Comparison of ENCODE assay signal across 9 cellular contexts in genomic region chr17:81427446-81428120, GRCh38. TPM values are rescaled to one million over a fixed set of nuclear protein-coding genes. Genes with fewer than 3 reads are reported as not detected.
DNase-seq lines count a peak whose midpoint lies in the region; ATAC-seq and TF ChIP-seq lines count a peak whose summit lies in the region.
"Had no signal": no experiment of that assay in that cellular context is flagged by ENCODE, and none has a peak within 500 bp of the region (broad histone marks: within the 10 kb centered on the region; RNA-seq: fewer than 3 reads in every experiment).

No MANE protein-coding gene starts in this region.

- intact Hi-C loops in left cardiac atrium (cut with DNase I) = no loop called here

- no peak for TF ChIP-seq CTCF in HFFc6 (IDR thresholded peaks at IDR 0.05)

- H3K4me1 Mint-ChIP-seq in stimulated activated naive B cell treated with anti-CD40 and anti-IgM and Interleukin-4, amounts not matched to agents 10 μg/mL and 1 μg/mL and 100 μg/mL, for 72 hours = peaks cover 7 to 17% of the 10 kb centered on the region in 2 donors
- no peaks in the 10 kb centered on the region for H3K4me1 Mint-ChIP-seq in HFFc6 (ENCODE audit: low read depth)

- H3K36me3 Mint-ChIP-seq in stimulated activated naive B cell treated with anti-CD40 and anti-IgM and Interleukin-4, amounts not matched to agents 10 μg/mL and 1 μg/mL and 100 μg/mL, for 72 hours = no peaks in the 10 kb centered on the region
- H3K36me3 Mint-ChIP-seq in HFFc6 (ENCODE audit: low read depth) = no peaks in the 10 kb centered on the region

- peaks cover 25 to 35% of the 10 kb centered on the region in 2 donors for H3K27me3 Mint-ChIP-seq in stimulated activated naive B cell treated with anti-CD40 and anti-IgM and Interleukin-4, amounts not matched to agents 10 μg/mL and 1 μg/mL and 100 μg/mL, for 72 hours
- H3K27me3 Mint-ChIP-seq in HFFc6 (ENCODE audit: insufficient read depth) = no peaks in the 10 kb centered on the region

- peak; percentile 21 to 51 for ATAC-seq in left cardiac atrium
- ATAC-seq in stimulated activated naive B cell treated with anti-CD40 and anti-IgM and Interleukin-4, amounts not matched to agents 10 μg/mL and 1 μg/mL and 100 μg/mL, for 72 hours (replicated peaks) = peak in 1 of 2 donors; percentile 10
- ATAC-seq in HG03469 (IDR thresholded peaks at IDR 0.05; ENCODE audit: unreplicated experiment) = no peak

- peak; percentile 48 for DNase-seq in HT-29 (ENCODE audit: low spot score)
- DNase-seq in NCI-H446 (lab: John Stamatoyannopoulos, UW) = peak; percentile 84 to 88
- DNase-seq in left cardiac atrium = peak; percentile 63
- no peak for DNase-seq in stimulated activated naive B cell treated with anti-CD40 and anti-IgM and Interleukin-4, amounts not matched to agents 10 μg/mL and 1 μg/mL and 100 μg/mL, for 72 hours
- DNase-seq in HFFc6 = no peak
- no peak for DNase-seq in NCI-H146 treated with DMSO at 0.1 percent for 48 hours (lab: John Stamatoyannopoulos, UW; ENCODE audit: unreplicated experiment)
- DNase-seq: NCI-H1048, WERI-Rb-1 had no signal

- H3K4me3 Mint-ChIP-seq in stimulated activated naive B cell treated with anti-CD40 and anti-IgM and Interleukin-4, amounts not matched to agents 10 μg/mL and 1 μg/mL and 100 μg/mL, for 72 hours = peak overlapping the region in 1 of 2 donors; percentile 25
- no peak overlapping the region for H3K4me3 Mint-ChIP-seq in HFFc6

- peak overlapping the region; percentile 3 for H3K27ac Mint-ChIP-seq in stimulated activated naive B cell treated with anti-CD40 and anti-IgM and Interleukin-4, amounts not matched to agents 10 μg/mL and 1 μg/mL and 100 μg/mL, for 72 hours
- no peak overlapping the region for H3K27ac Mint-ChIP-seq in HFFc6

- H3K9me3 Mint-ChIP-seq in stimulated activated naive B cell treated with anti-CD40 and anti-IgM and Interleukin-4, amounts not matched to agents 10 μg/mL and 1 μg/mL and 100 μg/mL, for 72 hours = no peaks in the 10 kb centered on the region
- no peaks in the 10 kb centered on the region for H3K9me3 Mint-ChIP-seq in HFFc6

RNA-seq across cellular contexts. Expression of gene BAHCC1, which starts 32.3 kb away (rescaled TPM):
- 10.4 and 11.6 TPM in 2 replicates for total RNA-seq in HT-29 (2014; rRNA removed; shearing (Covaris generic))
- total RNA-seq in left cardiac atrium = 1 to 10 TPM; 8.3 to 9.9 TPM
- 1 to 10 TPM; 7.3 to 9.7 (median 8.3) TPM for total RNA-seq in HFFc6 (2021; fragmentation: NEBNext Ultra II Directional; extraction: Animal tissue kit (Norgen Biotek cat#: 25700))

Comparison
In these comparisons a context has a peak if more than half of its experiments do, and no peak if none do; other contexts are left out.
1. DNase-seq: peak in HT-29 (single experiment), NCI-H446 (2 of 2) and left cardiac atrium (single experiment); none in stimulated activated naive B cell treated with anti-CD40 and anti-IgM and Interleukin-4, amounts not matched to agents 10 μg/mL and 1 μg/mL and 100 μg/mL, for 72 hours (single experiment), HFFc6 (single experiment) and NCI-H146 treated with DMSO at 0.1 percent for 48 hours (single experiment).